Comparison of ENCODE assay signal across 8 cellular contexts in genomic region chr16:31988595-31989581, GRCh38.
A peak's percentile ranks its signal among the peaks of the same experiment; 100 is the strongest.
DNase-seq lines count a peak whose midpoint lies in the region; ATAC-seq and TF ChIP-seq lines count a peak whose summit lies in the region.
"Not testable (repeated sequence)": the region's sequence is repeated elsewhere in the genome, so short reads cannot be mapped to it uniquely, and the experiment has no call there.

No MANE protein-coding gene starts in this region.

- H3K27me3 Mint-ChIP-seq in activated CD4-positive, alpha-beta T cell treated with anti-CD3 and anti-CD28 coated beads, Interleukin-2, amount 10 ng/mL, durations not matched to agents 24 days and 14 days; activated T-cell treated with anti-CD3 and anti-CD28 coated beads, Interleukin-2, amount 50 U/mL, for 72 hours (ENCODE audit: low read depth); naive B cell: not testable (repeated sequence)

- not testable (repeated sequence) for H3K4me3 ChIP-seq in PC-3 (ENCODE audit: low read length); colonic mucosa; tibial nerve

- H3K4me1 Mint-ChIP-seq in activated CD4-positive, alpha-beta T cell treated with anti-CD3 and anti-CD28 coated beads, Interleukin-2, amount 10 ng/mL, durations not matched to agents 24 days and 14 days; activated T-cell treated with anti-CD3 and anti-CD28 coated beads, Interleukin-2, amount 50 U/mL, for 72 hours (ENCODE audit: low read depth); naive B cell: not testable (repeated sequence)

- H3K27ac ChIP-seq in PC-3 (ENCODE audit: low read length); colonic mucosa; tibial nerve: not testable (repeated sequence)

- H3K79me2 ChIP-seq in PC-3 (ENCODE audit: low read length) = not testable (repeated sequence)

- not testable (repeated sequence) for H2AFZ ChIP-seq in PC-3 (ENCODE audit: low read length)

- H3K9me3 Mint-ChIP-seq in activated CD4-positive, alpha-beta T cell treated with anti-CD3 and anti-CD28 coated beads, Interleukin-2, amount 10 ng/mL, durations not matched to agents 24 days and 14 days; activated T-cell treated with anti-CD3 and anti-CD28 coated beads, Interleukin-2, amount 50 U/mL, for 72 hours; naive B cell: not testable (repeated sequence)

- not testable (repeated sequence) for H3K9me2 ChIP-seq in PC-3 (replicated peaks; ENCODE audit: low read length)

- POLR2A ChIA-PET in PC-3 (lab: Charles Lee; ENCODE audit: unreplicated experiment) = not testable (repeated sequence)

- H3F3A ChIP-seq in PC-3 (ENCODE audit: low read length, unreplicated experiment) = not testable (repeated sequence)

- not testable (repeated sequence) for TF ChIP-seq POLR2A in tibial nerve (IDR thresholded peaks at IDR 0.05)

- BruUV-seq in PC-3 (replicated peaks; lab: Mats Ljungman, UMichigan) = not testable (repeated sequence)

- not testable (repeated sequence) for H3K36me3 ChIP-seq in PC-3 (ENCODE audit: low read depth, low read length); colonic mucosa; tibial nerve

- H4K20me1 ChIP-seq in PC-3 (ENCODE audit: low read length) = not testable (repeated sequence)

- H3K9me3 ChIP-seq in PC-3 (ENCODE audit: low read length); colonic mucosa; tibial nerve: not testable (repeated sequence)

- CTCF ChIA-PET in PC-3 (lab: Charles Lee) = not testable (repeated sequence)

- ATAC-seq in GM19468 (IDR thresholded peaks at IDR 0.05; ENCODE audit: extremely low read depth, unreplicated experiment) = peak; percentile 26
- ATAC-seq in PC-3 = peak; percentile 46; the same call in 1 of the 2 replicates
- peak; percentile 76 to 82 for ATAC-seq in activated T-cell treated with anti-CD3 and anti-CD28 coated beads, Interleukin-2, amount 50 U/mL, for 72 hours (replicated peaks in 1 of 2)
- peak; percentile 56 to 69 for ATAC-seq in naive B cell (ENCODE audit: low read depth in 2 of 2)

- not testable (repeated sequence) for H3K4me1 ChIP-seq in PC-3 (ENCODE audit: insufficient read depth, low read length); colonic mucosa; tibial nerve

- 0 to 37% methylated on average over 1 to 4 of the region's 23 CpGs for WGBS in tibial nerve, 2 donors

- not testable (repeated sequence) for H3K9ac ChIP-seq in PC-3 (ENCODE audit: low read length); colonic mucosa (ENCODE audit: low read depth in 2 of 2, low read length in 2 of 2)

- H3K4me3 Mint-ChIP-seq in activated CD4-positive, alpha-beta T cell treated with anti-CD3 and anti-CD28 coated beads, Interleukin-2, amount 10 ng/mL, durations not matched to agents 24 days and 14 days; activated T-cell treated with anti-CD3 and anti-CD28 coated beads, Interleukin-2, amount 50 U/mL, for 72 hours; naive B cell: not testable (repeated sequence)

- not testable (repeated sequence) for H3K36me3 Mint-ChIP-seq in activated CD4-positive, alpha-beta T cell treated with anti-CD3 and anti-CD28 coated beads, Interleukin-2, amount 10 ng/mL, durations not matched to agents 24 days and 14 days (ENCODE audit: low read depth); activated T-cell treated with anti-CD3 and anti-CD28 coated beads, Interleukin-2, amount 50 U/mL, for 72 hours (ENCODE audit: insufficient read depth in 2 of 2); naive B cell

- H3K27me3 ChIP-seq in PC-3 (ENCODE audit: low read length); colonic mucosa; tibial nerve: not testable (repeated sequence)

- DNase-seq in PC-3 = not testable (repeated sequence)
- DNase-seq in activated CD4-positive, alpha-beta T cell treated with anti-CD3 and anti-CD28 coated beads, Interleukin-2, amount 10 ng/mL, durations not matched to agents 24 days and 14 days = peak; percentile 81
- peak; percentile 33 to 35 for DNase-seq in activated T-cell treated with anti-CD3 and anti-CD28 coated beads, Interleukin-2, amount 50 U/mL, for 72 hours
- DNase-seq in colonic mucosa (peak; percentile 38), naive B cell (peak; percentile 11), tibial nerve (ENCODE audit: low spot score in 2 of 2) (peak; percentile 30 to 52)
- peak; percentile 35 to 43 for DNase-seq in stimulated activated CD4-positive, alpha-beta T cell treated with anti-CD3 and anti-CD28 coated beads, Interleukin-4, amount 100 ng/mL, for 48 hours (ENCODE audit: low read depth in 2 of 2)

- not testable (repeated sequence) for H3K4me2 ChIP-seq in PC-3 (ENCODE audit: low read length)

- intact Hi-C loops in PC-3 (cut with micrococcal nuclease); activated CD4-positive, alpha-beta T cell treated with anti-CD3 and anti-CD28 coated beads, Interleukin-2, amount 10 ng/mL, durations not matched to agents 24 days and 14 days (cut with micrococcal nuclease); colonic mucosa (cut with DNase I): not testable (repeated sequence)

- H3K27ac Mint-ChIP-seq in activated CD4-positive, alpha-beta T cell treated with anti-CD3 and anti-CD28 coated beads, Interleukin-2, amount 10 ng/mL, durations not matched to agents 24 days and 14 days; activated T-cell treated with anti-CD3 and anti-CD28 coated beads, Interleukin-2, amount 50 U/mL, for 72 hours; naive B cell: not testable (repeated sequence)

- not testable (repeated sequence) for TF ChIP-seq EP300 in tibial nerve (IDR thresholded peaks at IDR 0.05)

- not testable (repeated sequence) for TF ChIP-seq CTCF in PC-3 (conservative IDR thresholded peaks at IDR 0.05; ENCODE audit: low read depth, low read length); colonic mucosa (IDR thresholded peaks at IDR 0.05)
- TF ChIP-seq CTCF in tibial nerve (IDR thresholded peaks at IDR 0.05) = peak in 1 of 5 experiments; percentile 15

Comparison
In these comparisons a context has a peak if more than half of its experiments do, and no peak if none do; other contexts are left out.
1. ATAC-seq: peak in every context shown above with its lines; median percentile 79 in activated T-cell treated with anti-CD3 and anti-CD28 coated beads, Interleukin-2, amount 50 U/mL, for 72 hours; 62 in naive B cell; 46 in PC-3; 26 in GM19468.